ENCODE assay signal across 25 cellular contexts in genomic region chr6:136522636-136523035, GRCh38.
"Had no signal": no experiment of that assay in that cellular context is flagged by ENCODE, and none has a peak within 500 bp of the region (broad histone marks: within the 10 kb centered on the region; RNA-seq: fewer than 3 reads in every experiment).

No MANE protein-coding gene starts in this region.

- H3K4me3 ChIP-seq: left ventricle myocardium inferior, lung, neural progenitor cell, psoas muscle, right lobe of liver, smooth muscle cell, testis, thyroid gland, transverse colon, upper lobe of left lung, vagina had no signal

- H3K4me3 Mint-ChIP-seq: immature natural killer cell; mesothelial cell of epicardium; naive B cell; natural killer cell; nephron progenitor cell; neural progenitor cell; stimulated activated naive B cell treated with anti-CD40 and anti-IgM and Interleukin-4, amounts not matched to agents 10 μg/mL and 1 μg/mL and 100 μg/mL, for 72 hours; stimulated activated naive CD8-positive, alpha-beta T cell treated with anti-CD3 and anti-CD28 coated beads, Interleukin-15, Interleukin-2, amounts not matched to agents 100 ng/mL and 50 ng/mL, for 24 hours had no signal

- ATAC-seq: natural killer cell; psoas muscle; right lobe of liver; stimulated activated naive B cell treated with anti-CD40 and anti-IgM and Interleukin-4, amounts not matched to agents 10 μg/mL and 1 μg/mL and 100 μg/mL, for 72 hours had no signal

- H3K36me3 Mint-ChIP-seq: immature natural killer cell; mesothelial cell of epicardium; naive B cell; natural killer cell; neural progenitor cell; stimulated activated naive B cell treated with anti-CD40 and anti-IgM and Interleukin-4, amounts not matched to agents 10 μg/mL and 1 μg/mL and 100 μg/mL, for 72 hours had no signal

- H3K27ac Mint-ChIP-seq: immature natural killer cell; mesothelial cell of epicardium; naive B cell; natural killer cell; nephron progenitor cell; neural progenitor cell; stimulated activated naive B cell treated with anti-CD40 and anti-IgM and Interleukin-4, amounts not matched to agents 10 μg/mL and 1 μg/mL and 100 μg/mL, for 72 hours; stimulated activated naive CD8-positive, alpha-beta T cell treated with anti-CD3 and anti-CD28 coated beads, Interleukin-15, Interleukin-2, amounts not matched to agents 100 ng/mL and 50 ng/mL, for 24 hours had no signal

- H3K9me3 ChIP-seq: left ventricle myocardium inferior, neutrophil, psoas muscle, right lobe of liver, testis, thyroid gland, transverse colon, upper lobe of left lung, vagina had no signal

- H3K36me3 ChIP-seq: left ventricle myocardium inferior, neural progenitor cell, neutrophil, right lobe of liver, thyroid gland, transverse colon, upper lobe of left lung, vagina had no signal

- H3K4me1 ChIP-seq: psoas muscle had no signal

- H3K9me3 Mint-ChIP-seq: immature natural killer cell; mesothelial cell of epicardium; naive B cell; natural killer cell; nephron progenitor cell; neural progenitor cell; stimulated activated naive B cell treated with anti-CD40 and anti-IgM and Interleukin-4, amounts not matched to agents 10 μg/mL and 1 μg/mL and 100 μg/mL, for 72 hours; stimulated activated naive CD8-positive, alpha-beta T cell treated with anti-CD3 and anti-CD28 coated beads, Interleukin-15, Interleukin-2, amounts not matched to agents 100 ng/mL and 50 ng/mL, for 24 hours had no signal

- DNase-seq: immature natural killer cell; kidney; left ventricle myocardium inferior; mesendoderm; naive B cell; natural killer cell; nephron progenitor cell; occipital lobe; psoas muscle; right lobe of liver; stimulated activated CD4-positive, alpha-beta T cell treated with anti-CD3 and anti-CD28 coated beads, Interleukin-1b, Interleukin-23, amount 100 ng/mL, for 48 hours; stimulated activated CD4-positive, alpha-beta T cell treated with anti-CD3 and anti-CD28 coated beads, Interleukin-4, amount 100 ng/mL, for 1 hour; stimulated activated naive B cell treated with anti-CD40 and anti-IgM and Interleukin-4, amounts not matched to agents 10 μg/mL and 1 μg/mL and 100 μg/mL, for 72 hours; testis; thyroid gland; transverse colon; upper lobe of left lung had no signal

- H3K27me3 ChIP-seq: neural progenitor cell, neutrophil, right lobe of liver, testis, thyroid gland, transverse colon, upper lobe of left lung, vagina had no signal

- H3K27ac ChIP-seq: left ventricle myocardium inferior, neural progenitor cell, neutrophil, parathyroid adenoma, psoas muscle, right lobe of liver, testis, thyroid gland, transverse colon, upper lobe of left lung, vagina had no signal
